Comparison of ENCODE assay signal across 9 cellular contexts in genomic region chr19:42275103-42275502, GRCh38. TPM values are rescaled to one million over a fixed set of nuclear protein-coding genes. Genes with fewer than 3 reads are reported as not detected.
A peak's percentile ranks its signal among the peaks of the same experiment; 100 is the strongest.
DNase-seq lines count a peak whose midpoint lies in the region; ATAC-seq and TF ChIP-seq lines count a peak whose summit lies in the region.
"Had no signal": no experiment of that assay in that cellular context is flagged by ENCODE, and none has a peak within 500 bp of the region (broad histone marks: within the 10 kb centered on the region; RNA-seq: fewer than 3 reads in every experiment).

No MANE protein-coding gene starts in this region.

- H3K36me3 ChIP-seq in adipocyte (ENCODE audit: control insufficient read depth, insufficient read depth, low read length, severe bottlenecking) (peaks cover 27% of the 10 kb centered on the region), neural cell (ENCODE audit: insufficient read depth, low read length) (peaks cover 6% of the 10 kb centered on the region), prostate gland (peaks cover 15 to 17% of the 10 kb centered on the region in 2 donors)

- no peaks in the 10 kb centered on the region for H3K27me3 Mint-ChIP-seq in IgD-negative memory B cell
- H3K27me3 Mint-ChIP-seq: T-cell had no signal

- TF ChIP-seq RAD21 in neural cell (conservative IDR thresholded peaks at IDR 0.05): no peak

- 50% methylated on average over 7 of the region's 7 CpGs for WGBS in prostate gland

- H3K9me3 ChIP-seq in adipocyte (ENCODE audit: control insufficient read depth, low read length) (no peaks in the 10 kb centered on the region), neural cell (ENCODE audit: low read length) (no peaks in the 10 kb centered on the region), prostate gland (no peaks in the 10 kb centered on the region)
- H3K9me3 ChIP-seq: sigmoid colon had no signal

- peak overlapping the region in 2 of 3 donors; percentile 31 to 76 for H3K27ac Mint-ChIP-seq in IgD-negative memory B cell

- H3F3A ChIP-seq in neural cell (ENCODE audit: insufficient read depth, low read length, poor library complexity, severe bottlenecking): no peaks in the 10 kb centered on the region

- no peaks in the 10 kb centered on the region for H3K9me3 Mint-ChIP-seq in IgD-negative memory B cell
- H3K9me3 Mint-ChIP-seq: T-cell had no signal

- H3K79me2 ChIP-seq in neural cell (replicated peaks; ENCODE audit: insufficient read depth, low read length): peaks cover 34% of the 10 kb centered on the region

- H3K9ac ChIP-seq in adipocyte (ENCODE audit: low read length): peak overlapping the region; percentile 34
- no peak overlapping the region for H3K9ac ChIP-seq in neural cell (ENCODE audit: low read length)

- peaks cover 1% of the 10 kb centered on the region for H3K36me3 Mint-ChIP-seq in IgD-negative memory B cell

- no peak overlapping the region for H3K27ac ChIP-seq in neural cell (ENCODE audit: low read length)
- H3K27ac ChIP-seq in prostate gland: no peak overlapping the region

- H3K4me1 ChIP-seq in adipocyte (ENCODE audit: control insufficient read depth, insufficient read depth, low read length) (peaks cover 44% of the 10 kb centered on the region), prostate gland (replicated peaks) (peaks cover 22% of the 10 kb centered on the region)

- H4K20me1 ChIP-seq in neural cell (ENCODE audit: insufficient read depth): no peaks in the 10 kb centered on the region

- no peak overlapping the region for H3K4me2 ChIP-seq in neural cell (ENCODE audit: low read length)

- TF ChIP-seq CTCF in neural cell (IDR thresholded peaks at IDR 0.05; ENCODE audit: poor library complexity, severe bottlenecking): no peak
- no peak for TF ChIP-seq CTCF in prostate gland (IDR thresholded peaks at IDR 0.05)

- DNase-seq in adipocyte (ENCODE audit: low read depth) (no peak), prostate gland (ENCODE audit: low spot score) (no peak), OCI-M1 (lab: John Stamatoyannopoulos, UW) (no peak)
- DNase-seq: DMS79, sigmoid colon, T-cell had no signal

- H3K27me3 ChIP-seq in adipocyte (replicated peaks; ENCODE audit: control insufficient read depth, insufficient read depth, low read length) (no peaks in the 10 kb centered on the region), neural cell (ENCODE audit: insufficient read depth, low read depth, low read length) (no peaks in the 10 kb centered on the region), prostate gland (replicated peaks; ENCODE audit: insufficient read depth) (no peaks in the 10 kb centered on the region)
- H3K27me3 ChIP-seq: sigmoid colon had no signal

- no peaks in the 10 kb centered on the region for H3K9me2 ChIP-seq in neural cell (ENCODE audit: insufficient read depth, low read length)

- no peak for TF ChIP-seq EP300 in neural cell (conservative IDR thresholded peaks at IDR 0.05; ENCODE audit: poor library complexity, severe bottlenecking)

- H3K4me1 Mint-ChIP-seq in IgD-negative memory B cell: peaks cover 14 to 36% (median 24%) of the 10 kb centered on the region in 3 donors

- H2AFZ ChIP-seq in neural cell (ENCODE audit: low read depth, low read length): no peak overlapping the region

- H3K4me3 Mint-ChIP-seq in IgD-negative memory B cell: peak overlapping the region in 2 of 4 donors; percentile 67

- ATAC-seq in GM18861 (IDR thresholded peaks at IDR 0.05; ENCODE audit: unreplicated experiment): no peak
- ATAC-seq: T-cell had no signal

- H3K4me3 ChIP-seq in adipocyte (ENCODE audit: low read length) (no peak overlapping the region), neural cell (ENCODE audit: low read length) (peak overlapping the region; percentile 43), prostate gland (no peak overlapping the region)
- H3K4me3 ChIP-seq: sigmoid colon had no signal

- intact Hi-C loops in prostate gland (cut with DNase I): no loop called here

- TF ChIP-seq POLR2A in prostate gland (IDR thresholded peaks at IDR 0.05): no peak

TF ChIP-seq in neural cell, 6 proteins besides CTCF, POLR2A, EP300 and RAD21:
- TF ChIP-seq MXI1 (conservative IDR thresholded peaks at IDR 0.05; ENCODE audit: poor library complexity, severe bottlenecking) (no peak), REST (IDR thresholded peaks at IDR 0.05; ENCODE audit: borderline replicate concordance) (no peak), TAF1 (IDR thresholded peaks at IDR 0.05; ENCODE audit: low read depth) (no peak), POLR2AphosphoS5 (IDR thresholded peaks at IDR 0.05) (no peak), SMC3 (conservative IDR thresholded peaks at IDR 0.05; ENCODE audit: poor library complexity) (no peak), EZH2 (IDR thresholded peaks at IDR 0.05; ENCODE audit: borderline replicate concordance, insufficient read depth, low read length, poor library complexity, severe bottlenecking) (no peak)

RNA-seq across cellular contexts. Expression of gene CIC, which starts 6.1 kb away (rescaled TPM):
- polyA plus RNA-seq in IgD-negative memory B cell: 4.5 TPM
- 10.8 and 23.1 TPM in 2 replicates for polyA plus RNA-seq in neural cell
- 29.0 and 31.0 TPM in 2 replicates for polyA minus RNA-seq in neural cell
- 100 to 1,000 TPM in 1 of 2 donors, 10 to 100 TPM in 1; 64.6 to 145 TPM for total RNA-seq in prostate gland

RNA-seq across cellular contexts. Expression of gene ERF, which starts 20.2 kb away (rescaled TPM):
- 6.7 TPM for polyA plus RNA-seq in IgD-negative memory B cell
- polyA plus RNA-seq in neural cell: 3.8 and 6.7 TPM in 2 replicates
- 5.3 and 6.6 TPM in 2 replicates for polyA minus RNA-seq in neural cell
- 100 to 1,000 TPM in 1 of 2 donors, 10 to 100 TPM in 1; 33.9 to 121 TPM for total RNA-seq in prostate gland

RNA-seq across cellular contexts. Expression of gene PRR19, which starts 26.8 kb away (rescaled TPM):
- 0.55 TPM for polyA plus RNA-seq in IgD-negative memory B cell
- polyA plus RNA-seq in neural cell: 1.4 and 2.4 TPM in 2 replicates
- 2.1 and 3.4 TPM in 2 replicates for polyA minus RNA-seq in neural cell
- 1 to 10 TPM in 1 of 2 donors, under 1 TPM in 1; 0.32 to 8.4 TPM for total RNA-seq in prostate gland
- total RNA-seq: sigmoid colon had no signal

RNA-seq across cellular contexts. Expression of gene PAFAH1B3, which starts 27.3 kb away (rescaled TPM):
- polyA plus RNA-seq in IgD-negative memory B cell (49.0 TPM), neural cell (727 and 741 TPM in 2 replicates)
- 247 and 260 TPM in 2 replicates for polyA minus RNA-seq in neural cell
- total RNA-seq in prostate gland: 10 to 100 TPM; 36.6 to 48.5 TPM

RNA-seq across cellular contexts. Expression of gene GSK3A, which starts 32.7 kb away (rescaled TPM):
- polyA plus RNA-seq in IgD-negative memory B cell (24.5 TPM), neural cell (25.2 and 25.8 TPM in 2 replicates)
- polyA minus RNA-seq in neural cell: 31.5 and 32.4 TPM in 2 replicates
- total RNA-seq in prostate gland: 10 to 100 TPM; 37.1 to 61.6 TPM
